ENCODE assay signal across 1 cellular context in the genomic region with DNA sequence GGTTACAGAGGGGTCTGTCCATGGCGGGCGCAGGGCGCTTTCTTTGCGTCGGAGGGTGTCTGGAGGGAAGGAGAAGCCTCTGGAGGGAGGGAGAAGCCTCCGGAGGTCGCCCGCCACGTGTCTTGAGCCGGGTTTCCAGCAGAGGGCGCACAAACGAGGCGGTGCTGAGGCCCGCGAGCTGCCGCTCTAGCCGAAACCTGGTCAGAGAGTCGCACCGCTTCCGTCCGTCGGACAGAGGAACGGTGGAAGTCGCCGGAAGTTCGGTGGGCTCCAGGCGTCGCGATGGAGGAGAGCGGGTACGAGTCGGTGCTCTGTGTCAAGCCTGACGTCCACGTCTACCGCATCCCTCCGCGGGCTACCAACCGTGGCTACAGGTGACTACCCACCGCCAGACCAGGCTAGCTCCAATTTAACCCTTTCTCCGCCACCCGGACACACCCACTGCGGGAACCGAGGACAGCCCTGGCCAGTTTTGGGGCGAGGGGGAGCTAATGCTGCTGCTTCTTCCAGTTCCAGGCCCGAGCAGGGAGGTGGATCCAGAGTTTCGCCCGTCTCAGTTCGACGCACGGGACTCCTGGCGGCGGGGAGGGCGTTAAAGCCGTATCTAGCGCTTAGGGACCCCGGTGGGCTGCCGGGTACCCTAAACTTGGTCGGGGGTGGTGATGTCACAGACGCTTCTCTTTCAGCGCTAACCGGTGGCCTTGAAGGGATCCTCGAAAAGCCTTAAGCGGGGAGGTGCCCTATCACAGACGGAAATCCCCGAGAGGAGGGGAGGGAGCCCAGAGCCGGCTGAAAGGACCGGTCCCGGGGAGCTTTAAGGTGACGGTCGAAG.
A peak's percentile ranks its signal among the peaks of the same experiment; 100 is the strongest.
TF ChIP-seq lines count a peak whose summit lies in the region.

A gene with protein sequence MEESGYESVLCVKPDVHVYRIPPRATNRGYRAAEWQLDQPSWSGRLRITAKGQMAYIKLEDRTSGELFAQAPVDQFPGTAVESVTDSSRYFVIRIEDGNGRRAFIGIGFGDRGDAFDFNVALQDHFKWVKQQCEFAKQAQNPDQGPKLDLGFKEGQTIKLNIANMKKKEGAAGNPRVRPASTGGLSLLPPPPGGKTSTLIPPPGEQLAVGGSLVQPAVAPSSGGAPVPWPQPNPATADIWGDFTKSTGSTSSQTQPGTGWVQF (plus strand): TSS at position 245 of the 832 bp plus-strand sequence. CDS start 38 bp downstream, at position 283.

TF ChIP-seq in K562, 482 proteins besides CTCF, POLR2A, EP300 and RAD21 (continued from another document and continues in another):
- TF ChIP-seq TGIF2 (CRISPR knock-in tag; IDR thresholded peaks at IDR 0.05) (0 out of 2 replicates have a peak, but pooled peaks have one; percentile 19), SOX6 (IDR thresholded peaks at IDR 0.05) (peak; percentile 76; the same call in 1 of the 2 replicates), FOXK2 (conservative IDR thresholded peaks at IDR 0.05 in 1 of 2, IDR thresholded peaks at IDR 0.05 in 1 of 2; ENCODE audit: low read depth in 2 of 2) (peak; percentile 56 to 72; a peak in 2 of 4 replicates), ZNF124 (CRISPR knock-in tag; IDR thresholded peaks at IDR 0.05) (no peak), L3MBTL2 (IDR thresholded peaks at IDR 0.05) (peak; percentile 94), PHB2 (IDR thresholded peaks at IDR 0.05; ENCODE audit: low read depth) (0 out of 2 replicates have a peak, but pooled peaks have one; percentile 25), TCF7L2 (IDR thresholded peaks at IDR 0.05; ENCODE audit: low read depth, low read length) (no peak), STAT5B (CRISPR knock-in tag; IDR thresholded peaks at IDR 0.05) (no peak), PURB (CRISPR knock-in tag; IDR thresholded peaks at IDR 0.05; ENCODE audit: low read depth) (no peak), ZNF23 (CRISPR knock-in tag; IDR thresholded peaks at IDR 0.05) (no peak), RBM22 (IDR thresholded peaks at IDR 0.05; ENCODE audit: low read depth, low read length, poor library complexity, severe bottlenecking) (peak; percentile 62), ZNF655 (CRISPR knock-in tag; IDR thresholded peaks at IDR 0.05) (no peak), RBM25 (IDR thresholded peaks at IDR 0.05; ENCODE audit: low read depth, low read length, severe bottlenecking) (no peak), CBFA2T2 (conservative IDR thresholded peaks at IDR 0.05) (no peak), CBX3 (IDR thresholded peaks at IDR 0.05; ENCODE audit: borderline replicate concordance in 1 of 2, low read length in 2 of 2) (peak in 1 of 2 experiments; percentile 78; a peak in 1 of 3 replicates), YY1 (IDR thresholded peaks at IDR 0.05; ENCODE audit: borderline replicate concordance in 1 of 3, control insufficient read depth in 1 of 3, extremely low read depth in 1 of 3, insufficient read depth in 3 of 3, insufficient read length in 1 of 3, insufficient replicate concordance in 2 of 3, low read depth in 1 of 3, low read length in 2 of 3) (peak in 2 of 3 experiments; percentile 70 to 71), GTF2E2 (tag; IDR thresholded peaks at IDR 0.05) (peak; percentile 83), LCOR (CRISPR knock-in tag; IDR thresholded peaks at IDR 0.05) (peak; percentile 93), JUNB (CRISPR knock-in tag; conservative IDR thresholded peaks at IDR 0.05) (no peak), CREB3 (tag; conservative IDR thresholded peaks at IDR 0.05; ENCODE audit: low read depth) (no peak), SRSF7 (optimal IDR thresholded peaks at IDR 0.05; ENCODE audit: low read depth, low read length) (no peak), AFF4 (CRISPR knock-in tag; IDR thresholded peaks at IDR 0.05) (no peak; the same call in 1 of the 2 replicates), PCBP1 (IDR thresholded peaks at IDR 0.05; ENCODE audit: low read depth, low read length, poor library complexity, severe bottlenecking) (no peak), NEUROD1 (IDR thresholded peaks at IDR 0.05; ENCODE audit: borderline replicate concordance, low read depth, low read length, partially characterized antibody) (peak; percentile 64), ZFP1 (CRISPR knock-in tag; IDR thresholded peaks at IDR 0.05) (no peak), HLTF (IDR thresholded peaks at IDR 0.05) (peak; percentile 87; the same call in 1 of the 2 replicates), ZC3H8 (IDR thresholded peaks at IDR 0.05) (0 out of 2 replicates have a peak, but pooled peaks have one; percentile 40), TAF9B (IDR thresholded peaks at IDR 0.05; ENCODE audit: partially characterized antibody) (no peak), CREM (IDR thresholded peaks at IDR 0.05; ENCODE audit: low read depth) (peak; percentile 95), ERF (CRISPR knock-in tag; IDR thresholded peaks at IDR 0.05) (no peak), HSF4 (CRISPR knock-in tag; IDR thresholded peaks at IDR 0.05; ENCODE audit: borderline replicate concordance) (peak; percentile 48; the same call in 1 of the 2 replicates), LEF1 (IDR thresholded peaks at IDR 0.05) (no peak; the same call in 1 of the 2 replicates), SREBF2 (CRISPR knock-in tag; IDR thresholded peaks at IDR 0.05) (no peak; the same call in none of the 2 replicates), RUNX1 (IDR thresholded peaks at IDR 0.05; ENCODE audit: low read depth) (no peak), ZBTB9 (CRISPR knock-in tag; IDR thresholded peaks at IDR 0.05) (no peak; the same call in 1 of the 2 replicates), POLR2H (tag; IDR thresholded peaks at IDR 0.05; ENCODE audit: low read depth) (0 out of 2 replicates have a peak, but pooled peaks have one; percentile 47)
- TF ChIP-seq, protein P1, sequence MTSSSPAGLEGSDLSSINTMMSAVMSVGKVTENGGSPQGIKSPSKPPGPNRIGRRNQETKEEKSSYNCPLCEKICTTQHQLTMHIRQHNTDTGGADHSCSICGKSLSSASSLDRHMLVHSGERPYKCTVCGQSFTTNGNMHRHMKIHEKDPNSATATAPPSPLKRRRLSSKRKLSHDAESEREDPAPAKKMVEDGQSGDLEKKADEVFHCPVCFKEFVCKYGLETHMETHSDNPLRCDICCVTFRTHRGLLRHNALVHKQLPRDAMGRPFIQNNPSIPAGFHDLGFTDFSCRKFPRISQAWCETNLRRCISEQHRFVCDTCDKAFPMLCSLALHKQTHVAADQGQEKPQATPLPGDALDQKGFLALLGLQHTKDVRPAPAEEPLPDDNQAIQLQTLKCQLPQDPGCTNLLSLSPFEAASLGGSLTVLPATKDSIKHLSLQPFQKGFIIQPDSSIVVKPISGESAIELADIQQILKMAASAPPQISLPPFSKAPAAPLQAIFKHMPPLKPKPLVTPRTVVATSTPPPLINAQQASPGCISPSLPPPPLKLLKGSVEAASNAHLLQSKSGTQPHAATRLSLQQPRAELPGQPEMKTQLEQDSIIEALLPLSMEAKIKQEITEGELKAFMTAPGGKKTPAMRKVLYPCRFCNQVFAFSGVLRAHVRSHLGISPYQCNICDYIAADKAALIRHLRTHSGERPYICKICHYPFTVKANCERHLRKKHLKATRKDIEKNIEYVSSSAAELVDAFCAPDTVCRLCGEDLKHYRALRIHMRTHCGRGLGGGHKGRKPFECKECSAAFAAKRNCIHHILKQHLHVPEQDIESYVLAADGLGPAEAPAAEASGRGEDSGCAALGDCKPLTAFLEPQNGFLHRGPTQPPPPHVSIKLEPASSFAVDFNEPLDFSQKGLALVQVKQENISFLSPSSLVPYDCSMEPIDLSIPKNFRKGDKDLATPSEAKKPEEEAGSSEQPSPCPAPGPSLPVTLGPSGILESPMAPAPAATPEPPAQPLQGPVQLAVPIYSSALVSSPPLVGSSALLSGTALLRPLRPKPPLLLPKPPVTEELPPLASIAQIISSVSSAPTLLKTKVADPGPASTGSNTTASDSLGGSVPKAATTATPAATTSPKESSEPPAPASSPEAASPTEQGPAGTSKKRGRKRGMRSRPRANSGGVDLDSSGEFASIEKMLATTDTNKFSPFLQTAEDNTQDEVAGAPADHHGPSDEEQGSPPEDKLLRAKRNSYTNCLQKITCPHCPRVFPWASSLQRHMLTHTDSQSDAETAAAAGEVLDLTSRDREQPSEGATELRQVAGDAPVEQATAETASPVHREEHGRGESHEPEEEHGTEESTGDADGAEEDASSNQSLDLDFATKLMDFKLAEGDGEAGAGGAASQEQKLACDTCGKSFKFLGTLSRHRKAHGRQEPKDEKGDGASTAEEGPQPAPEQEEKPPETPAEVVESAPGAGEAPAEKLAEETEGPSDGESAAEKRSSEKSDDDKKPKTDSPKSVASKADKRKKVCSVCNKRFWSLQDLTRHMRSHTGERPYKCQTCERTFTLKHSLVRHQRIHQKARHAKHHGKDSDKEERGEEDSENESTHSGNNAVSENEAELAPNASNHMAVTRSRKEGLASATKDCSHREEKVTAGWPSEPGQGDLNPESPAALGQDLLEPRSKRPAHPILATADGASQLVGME (CRISPR knock-in tag; IDR thresholded peaks at IDR 0.05): no peak
- TF ChIP-seq, protein P2, sequence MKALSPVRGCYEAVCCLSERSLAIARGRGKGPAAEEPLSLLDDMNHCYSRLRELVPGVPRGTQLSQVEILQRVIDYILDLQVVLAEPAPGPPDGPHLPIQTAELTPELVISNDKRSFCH (CRISPR knock-in tag; IDR thresholded peaks at IDR 0.05): no peak
- TF ChIP-seq, protein P2 (tag; IDR thresholded peaks at IDR 0.05): peak; percentile 48; the same call in 1 of the 2 replicates
- TF ChIP-seq, protein P3, sequence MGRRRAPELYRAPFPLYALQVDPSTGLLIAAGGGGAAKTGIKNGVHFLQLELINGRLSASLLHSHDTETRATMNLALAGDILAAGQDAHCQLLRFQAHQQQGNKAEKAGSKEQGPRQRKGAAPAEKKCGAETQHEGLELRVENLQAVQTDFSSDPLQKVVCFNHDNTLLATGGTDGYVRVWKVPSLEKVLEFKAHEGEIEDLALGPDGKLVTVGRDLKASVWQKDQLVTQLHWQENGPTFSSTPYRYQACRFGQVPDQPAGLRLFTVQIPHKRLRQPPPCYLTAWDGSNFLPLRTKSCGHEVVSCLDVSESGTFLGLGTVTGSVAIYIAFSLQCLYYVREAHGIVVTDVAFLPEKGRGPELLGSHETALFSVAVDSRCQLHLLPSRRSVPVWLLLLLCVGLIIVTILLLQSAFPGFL (CRISPR knock-in tag; IDR thresholded peaks at IDR 0.05): no peak
- TF ChIP-seq, protein P4, sequence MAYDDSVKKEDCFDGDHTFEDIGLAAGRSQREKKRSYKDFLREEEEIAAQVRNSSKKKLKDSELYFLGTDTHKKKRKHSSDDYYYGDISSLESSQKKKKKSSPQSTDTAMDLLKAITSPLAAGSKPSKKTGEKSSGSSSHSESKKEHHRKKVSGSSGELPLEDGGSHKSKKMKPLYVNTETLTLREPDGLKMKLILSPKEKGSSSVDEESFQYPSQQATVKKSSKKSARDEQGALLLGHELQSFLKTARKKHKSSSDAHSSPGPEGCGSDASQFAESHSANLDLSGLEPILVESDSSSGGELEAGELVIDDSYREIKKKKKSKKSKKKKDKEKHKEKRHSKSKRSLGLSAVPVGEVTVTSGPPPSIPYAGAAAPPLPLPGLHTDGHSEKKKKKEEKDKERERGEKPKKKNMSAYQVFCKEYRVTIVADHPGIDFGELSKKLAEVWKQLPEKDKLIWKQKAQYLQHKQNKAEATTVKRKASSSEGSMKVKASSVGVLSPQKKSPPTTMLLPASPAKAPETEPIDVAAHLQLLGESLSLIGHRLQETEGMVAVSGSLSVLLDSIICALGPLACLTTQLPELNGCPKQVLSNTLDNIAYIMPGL (CRISPR knock-in tag; IDR thresholded peaks at IDR 0.05): 0 out of 2 replicates have a peak, but pooled peaks have one; percentile 85
